Comparison of ENCODE assay signal across 1 cellular context in the genomic region with DNA sequence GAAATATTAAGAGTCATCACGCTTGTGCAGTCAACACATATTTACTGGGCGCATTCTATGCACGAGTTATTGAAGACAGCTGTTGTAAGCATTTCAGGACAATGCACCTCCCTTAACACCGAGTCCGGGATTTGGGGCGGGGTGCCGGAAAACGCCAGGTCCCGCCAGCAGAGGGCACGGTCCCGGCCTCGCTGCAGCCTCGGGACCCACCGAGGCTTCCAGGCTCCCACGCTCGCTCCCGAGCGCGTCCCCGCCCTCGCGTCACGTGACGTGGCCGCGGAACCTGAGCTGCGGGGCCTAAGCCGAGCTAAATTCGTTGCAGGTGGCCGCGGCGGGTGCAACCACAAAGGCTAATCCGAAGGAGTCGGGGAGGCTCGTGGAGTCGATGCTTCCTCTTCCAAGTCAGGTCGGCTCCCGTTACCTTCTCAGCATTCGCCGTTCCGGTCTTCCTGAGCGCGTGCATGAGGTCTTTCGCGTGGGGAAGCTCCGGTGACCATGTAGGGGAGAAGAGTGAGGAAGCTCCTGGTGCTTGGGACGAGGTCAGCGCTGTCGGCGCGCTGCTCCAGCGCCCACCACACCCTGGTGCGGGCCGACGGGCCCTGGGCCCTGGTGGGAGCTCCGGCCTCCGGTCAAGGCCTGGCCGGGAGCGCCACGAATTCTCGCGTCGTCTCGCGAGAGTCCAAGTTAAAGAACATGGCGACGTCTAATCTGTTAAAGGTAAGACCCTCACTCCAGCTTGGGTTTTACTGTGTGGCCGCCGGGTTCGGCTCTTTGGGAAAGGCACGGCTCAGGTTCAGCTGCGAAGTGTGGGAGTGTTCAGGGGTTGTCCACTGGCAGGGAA.
TF ChIP-seq lines count a peak whose summit lies in the region.

A gene (plus strand): TSS at position 243 of the 841 bp plus-strand sequence. CDS start 451 bp downstream, at position 694.

TF ChIP-seq in HCT116, 20 proteins besides CTCF, POLR2A, EP300 and RAD21 (continued from another document):
- TF ChIP-seq, protein P1, sequence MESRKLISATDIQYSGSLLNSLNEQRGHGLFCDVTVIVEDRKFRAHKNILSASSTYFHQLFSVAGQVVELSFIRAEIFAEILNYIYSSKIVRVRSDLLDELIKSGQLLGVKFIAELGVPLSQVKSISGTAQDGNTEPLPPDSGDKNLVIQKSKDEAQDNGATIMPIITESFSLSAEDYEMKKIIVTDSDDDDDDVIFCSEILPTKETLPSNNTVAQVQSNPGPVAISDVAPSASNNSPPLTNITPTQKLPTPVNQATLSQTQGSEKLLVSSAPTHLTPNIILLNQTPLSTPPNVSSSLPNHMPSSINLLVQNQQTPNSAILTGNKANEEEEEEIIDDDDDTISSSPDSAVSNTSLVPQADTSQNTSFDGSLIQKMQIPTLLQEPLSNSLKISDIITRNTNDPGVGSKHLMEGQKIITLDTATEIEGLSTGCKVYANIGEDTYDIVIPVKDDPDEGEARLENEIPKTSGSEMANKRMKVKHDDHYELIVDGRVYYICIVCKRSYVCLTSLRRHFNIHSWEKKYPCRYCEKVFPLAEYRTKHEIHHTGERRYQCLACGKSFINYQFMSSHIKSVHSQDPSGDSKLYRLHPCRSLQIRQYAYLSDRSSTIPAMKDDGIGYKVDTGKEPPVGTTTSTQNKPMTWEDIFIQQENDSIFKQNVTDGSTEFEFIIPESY (IDR thresholded peaks at IDR 0.05; ENCODE audit: extremely low read depth, insufficient replicate concordance, low read length): peak; percentile 93
- TF ChIP-seq SP1 (IDR thresholded peaks at IDR 0.05; ENCODE audit: low read depth) (peak; percentile 46; the same call in 1 of the 2 replicates), ZFX (IDR thresholded peaks at IDR 0.05) (peak; percentile 100)
TF ChIP-seq in HCT116: peak in this region for 9.
